Comparison of ENCODE assay signal across 25 cellular contexts in genomic region chr13:51050021-51050886, GRCh38.
"Had no signal": no experiment of that assay in that cellular context is flagged by ENCODE, and none has a peak within 500 bp of the region (broad histone marks: within the 10 kb centered on the region; RNA-seq: fewer than 3 reads in every experiment).

No MANE protein-coding gene starts in this region.

- H3K27ac Mint-ChIP-seq: mesothelial cell of epicardium; naive B cell; natural killer cell; nephron progenitor cell; stimulated activated effector memory CD8-positive, alpha-beta T cell treated with anti-CD3 and anti-CD28 coated beads, Interleukin-12 subunit alpha, Interleukin-12 subunit beta, amount 100 ng/mL, for 72 hours; stimulated activated naive CD8-positive, alpha-beta T cell treated with anti-CD3 and anti-CD28 coated beads, Interleukin-15, Interleukin-2, amounts not matched to agents 100 ng/mL and 50 ng/mL, for 24 hours had no signal

- H3K27ac ChIP-seq: left ventricle myocardium inferior, pancreas, prostate gland, sigmoid colon, spleen, suprapubic skin, thoracic aorta, tibial artery, uterus had no signal

- H3K27me3 ChIP-seq: pancreas, sigmoid colon, spleen, suprapubic skin, tibial artery, uterus had no signal

- H3K4me3 ChIP-seq: left ventricle myocardium inferior, lung, pancreas, prostate gland, sigmoid colon, spleen, suprapubic skin, thoracic aorta, tibial artery, uterus had no signal

- H3K4me3 Mint-ChIP-seq: mesothelial cell of epicardium; naive B cell; natural killer cell; nephron progenitor cell; stimulated activated effector memory CD8-positive, alpha-beta T cell treated with anti-CD3 and anti-CD28 coated beads, Interleukin-12 subunit alpha, Interleukin-12 subunit beta, amount 100 ng/mL, for 72 hours; stimulated activated naive CD8-positive, alpha-beta T cell treated with anti-CD3 and anti-CD28 coated beads, Interleukin-15, Interleukin-2, amounts not matched to agents 100 ng/mL and 50 ng/mL, for 24 hours had no signal

- H3K4me1 Mint-ChIP-seq: natural killer cell; nephron progenitor cell; stimulated activated effector memory CD8-positive, alpha-beta T cell treated with anti-CD3 and anti-CD28 coated beads, Interleukin-12 subunit alpha, Interleukin-12 subunit beta, amount 100 ng/mL, for 72 hours had no signal

- H3K36me3 ChIP-seq: left ventricle myocardium inferior, pancreas, prostate gland, sigmoid colon, spleen, suprapubic skin, thoracic aorta, tibial artery, uterus had no signal

- H3K4me1 ChIP-seq: left ventricle myocardium inferior, prostate gland, sigmoid colon, spleen, suprapubic skin, uterus had no signal

- H3K9me3 ChIP-seq: left ventricle myocardium inferior, pancreas, prostate gland, sigmoid colon, spleen, suprapubic skin, thoracic aorta, tibial artery, uterus had no signal

- H3K9me3 Mint-ChIP-seq: mesothelial cell of epicardium; natural killer cell; nephron progenitor cell; stimulated activated effector memory CD8-positive, alpha-beta T cell treated with anti-CD3 and anti-CD28 coated beads, Interleukin-12 subunit alpha, Interleukin-12 subunit beta, amount 100 ng/mL, for 72 hours; stimulated activated naive CD8-positive, alpha-beta T cell treated with anti-CD3 and anti-CD28 coated beads, Interleukin-15, Interleukin-2, amounts not matched to agents 100 ng/mL and 50 ng/mL, for 24 hours had no signal

- H3K27me3 Mint-ChIP-seq: stimulated activated naive CD8-positive, alpha-beta T cell treated with anti-CD3 and anti-CD28 coated beads, Interleukin-15, Interleukin-2, amounts not matched to agents 100 ng/mL and 50 ng/mL, for 24 hours had no signal

- ATAC-seq: pancreas; right cardiac atrium; stimulated activated effector memory CD8-positive, alpha-beta T cell treated with anti-CD3 and anti-CD28 coated beads, Interleukin-12 subunit alpha, Interleukin-12 subunit beta, amount 100 ng/mL, for 72 hours had no signal

- DNase-seq: islet precursor cell; left ventricle myocardium inferior; mesendoderm; naive B cell; natural killer cell; nephron progenitor cell; pancreas; posterior cingulate gyrus; retina; right cardiac atrium; sigmoid colon; small intestine; spleen; stimulated activated CD4-positive, alpha-beta T cell treated with anti-CD3 and anti-CD28 coated beads, Interleukin-4, amount 100 ng/mL, for 24 hours; stimulated activated naive CD4-positive, alpha-beta T cell; tibial artery; trophoblast cell; uterus had no signal

- H3K36me3 Mint-ChIP-seq: mesothelial cell of epicardium; naive B cell; natural killer cell; stimulated activated effector memory CD8-positive, alpha-beta T cell treated with anti-CD3 and anti-CD28 coated beads, Interleukin-12 subunit alpha, Interleukin-12 subunit beta, amount 100 ng/mL, for 72 hours had no signal
